ENCODE assay signal across 34 cellular contexts in genomic region chr19:51320258-51320657, GRCh38. TPM values are rescaled to one million over a fixed set of nuclear protein-coding genes. Genes with fewer than 3 reads are reported as not detected.
DNase-seq lines count a peak whose midpoint lies in the region; ATAC-seq, FAIRE-seq and TF ChIP-seq lines count a peak whose summit lies in the region.
"Had no signal": no experiment of that assay in that cellular context is flagged by ENCODE, and none has a peak within 500 bp of the region (broad histone marks: within the 10 kb centered on the region; RNA-seq: fewer than 3 reads in every experiment).

No MANE protein-coding gene starts in this region.

- H3K36me3 ChIP-seq in body of pancreas (replicated peaks in 1 of 2; ENCODE audit: insufficient read depth in 1 of 2, low read depth in 2 of 2) (no peaks in the 10 kb centered on the region), HepG2 (replicated peaks in 1 of 2; ENCODE audit: control insufficient read depth in 1 of 2, insufficient read depth in 2 of 2, low read length in 2 of 2) (no peaks in the 10 kb centered on the region), HAP-1 (replicated peaks) (no peaks in the 10 kb centered on the region)

- H3K79me2 ChIP-seq in HepG2 (ENCODE audit: insufficient read depth, low read length) = no peaks in the 10 kb centered on the region

- TF ChIP-seq CTCF in body of pancreas (IDR thresholded peaks at IDR 0.05) = no peak
- TF ChIP-seq CTCF in HepG2 (CRISPR knock-in tag; IDR thresholded peaks at IDR 0.05) = no peak
- no peak for TF ChIP-seq CTCF in GM13977 (IDR thresholded peaks at IDR 0.05; ENCODE audit: extremely low read depth, insufficient read depth, missing control alignments)

- CTCF ChIA-PET in HepG2 (lab: Yijun Ruan, JAX; ENCODE audit: low intra/inter-chr PET ratio, low total read pairs) = no interaction called here
- CTCF ChIA-PET in activated CD4-positive, alpha-beta T cell treated with anti-CD3 and anti-CD28 coated beads for 36 hours (lab: Charles Lee) = no interaction called here

- peaks cover 39% of the 10 kb centered on the region for H3K27me3 Mint-ChIP-seq in activated CD4-positive, alpha-beta T cell treated with anti-CD3 and anti-CD28 coated beads for 36 hours

- FAIRE-seq in HepG2 (lab: Jason Lieb, UNC) = no peak
- FAIRE-seq: D721Med, islet of Langerhans, TTC549 had no signal

- TF ChIP-seq RAD21 in HepG2 (CRISPR knock-in tag; IDR thresholded peaks at IDR 0.05) = no peak

- no peaks in the 10 kb centered on the region for H3K27me3 ChIP-seq in body of pancreas
- H3K27me3 ChIP-seq in HepG2 (ENCODE audit: control insufficient read depth in 1 of 2, insufficient read depth in 2 of 2, low read length in 2 of 2) = peaks cover 3 to 32% of the 10 kb centered on the region in 2 experiments; a peak in 4 of 5 replicates
- H3K27me3 ChIP-seq in HAP-1 (ENCODE audit: low read depth) = peaks cover 9% of the 10 kb centered on the region

- TF ChIP-seq POLR2A in body of pancreas (IDR thresholded peaks at IDR 0.05) (no peak), HepG2 (IDR thresholded peaks at IDR 0.05; ENCODE audit: insufficient read depth in 1 of 2, low read depth in 2 of 2, low read length in 2 of 2) (no peak)

- H3K4me3 ChIP-seq in body of pancreas = no peak overlapping the region
- no peak overlapping the region for H3K4me3 ChIP-seq in HepG2 (replicated peaks in 1 of 3; ENCODE audit: insufficient read depth in 1 of 3, low read depth in 2 of 3, low read length in 3 of 3)
- no peak overlapping the region for H3K4me3 ChIP-seq in HAP-1
- H3K4me3 ChIP-seq: SK-N-MC had no signal

- no peak overlapping the region for H2AFZ ChIP-seq in HepG2 (ENCODE audit: low read length)

- H4K20me1 ChIP-seq in HepG2 (ENCODE audit: insufficient read depth, low read length) = no peaks in the 10 kb centered on the region

- POLR2A ChIA-PET in HepG2 (lab: Yijun Ruan, JAX) = interaction anchor here (1.2 kb wide), 1 partner anchor 19 kb away, joined by 5 read pairs; no protein-coding TSS in a partner anchor
- POLR2A ChIA-PET in activated CD4-positive, alpha-beta T cell treated with anti-CD3 and anti-CD28 coated beads for 36 hours (lab: Charles Lee) = no interaction called here

- no peaks in the 10 kb centered on the region for H3K36me3 Mint-ChIP-seq in activated CD4-positive, alpha-beta T cell treated with anti-CD3 and anti-CD28 coated beads for 36 hours (ENCODE audit: low read depth)
- H3K36me3 Mint-ChIP-seq: activated naive CD8-positive, alpha-beta T cell treated with anti-CD3 and anti-CD28 coated beads, Interleukin-2, amount 10 ng/mL, durations not matched to agents 7 days and 5 days; stimulated activated memory B cell treated with anti-CD40 and anti-IgM and Interleukin-4, amounts not matched to agents 10 μg/mL and 1 μg/mL and 100 μg/mL, for 72 hours had no signal

- H3K4me1 ChIP-seq in body of pancreas = no peaks in the 10 kb centered on the region
- H3K4me1 ChIP-seq in HepG2 (ENCODE audit: insufficient read depth, low read length) = peaks cover 18% of the 10 kb centered on the region
- no peaks in the 10 kb centered on the region for H3K4me1 ChIP-seq in HAP-1

- peaks cover 2% of the 10 kb centered on the region for H3K9me3 Mint-ChIP-seq in activated CD4-positive, alpha-beta T cell treated with anti-CD3 and anti-CD28 coated beads for 36 hours (ENCODE audit: low read depth)

- BruUV-seq in HepG2 (replicated peaks; lab: Mats Ljungman, UMichigan) = no TSS peak

- no peak overlapping the region for H3K9ac ChIP-seq in HepG2 (ENCODE audit: insufficient read depth, low read depth, low read length)

- in situ Hi-C loops in HepG2 (cut with HindIII; ENCODE audit: extremely low pct_ligation_motif_present, low pct_unique_long_range_greater_than_20kb) = no loop called here
- in situ Hi-C loops in HAP-1 (cut with MboI; ENCODE audit: low sequenced_read_pairs) = no loop called here
- in situ Hi-C loops in GM13977 (cut with MboI; ENCODE audit: low pct_unique_long_range_greater_than_20kb, low sequenced_read_pairs, unreplicated experiment) = no loop called here

- no peak overlapping the region for H3K4me3 Mint-ChIP-seq in activated CD4-positive, alpha-beta T cell treated with anti-CD3 and anti-CD28 coated beads for 36 hours
- H3K4me3 Mint-ChIP-seq: activated naive CD8-positive, alpha-beta T cell treated with anti-CD3 and anti-CD28 coated beads, Interleukin-2, amount 10 ng/mL, durations not matched to agents 7 days and 5 days; CD4-positive, alpha-beta T cell; stimulated activated memory B cell treated with anti-CD40 and anti-IgM and Interleukin-4, amounts not matched to agents 10 μg/mL and 1 μg/mL and 100 μg/mL, for 72 hours; T-helper 17 cell had no signal

- H3K9me3 ChIP-seq in body of pancreas = no peaks in the 10 kb centered on the region
- H3K9me3 ChIP-seq in HepG2 (ENCODE audit: low read length) = no peaks in the 10 kb centered on the region
- no peaks in the 10 kb centered on the region for H3K9me3 ChIP-seq in HAP-1

- H3K4me1 Mint-ChIP-seq in activated CD4-positive, alpha-beta T cell treated with anti-CD3 and anti-CD28 coated beads for 36 hours = no peaks in the 10 kb centered on the region
- H3K4me1 Mint-ChIP-seq: stimulated activated memory B cell treated with anti-CD40 and anti-IgM and Interleukin-4, amounts not matched to agents 10 μg/mL and 1 μg/mL and 100 μg/mL, for 72 hours; T-helper 17 cell had no signal

- H3K27ac ChIP-seq in body of pancreas (no peak overlapping the region), HepG2 (ENCODE audit: extremely low read length, insufficient read depth, low read length) (no peak overlapping the region)
- H3K27ac ChIP-seq: SK-N-MC had no signal

- DNase-seq in SHP77 (lab: John Stamatoyannopoulos, UW) = peak; percentile 11 to 27
- DNase-seq in SHP77 treated with DMSO at 0.1 percent for 48 hours (lab: John Stamatoyannopoulos, UW) = no peak
- peak in 1 of 4 donors; percentile 18 for DNase-seq in body of pancreas
- DNase-seq in HepG2 (ENCODE audit: low spot score) = no peak
- DNase-seq in activated CD4-positive, alpha-beta T cell treated with anti-CD3 and anti-CD28 coated beads for 36 hours = no peak
- DNase-seq in HAP-1 (ENCODE audit: low spot score in 2 of 2) = no peak
- DNase-seq in GM13977 (ENCODE audit: low spot score) = no peak
- DNase-seq: activated CD4-positive, alpha-beta T cell treated with anti-CD3 and anti-CD28 coated beads, Interleukin-2, amount 50 U/mL, for 48 hours; activated CD4-positive, CD25-positive, alpha-beta regulatory T cell; activated gamma-delta T cell treated with Interleukin-2 at 50 U/mL for 16 hours; activated naive CD8-positive, alpha-beta T cell treated with anti-CD3 and anti-CD28 coated beads, Interleukin-2, amount 10 ng/mL, durations not matched to agents 7 days and 5 days; activated T-cell treated with anti-CD3 and anti-CD28 coated beads, Interleukin-2, amount 50 U/mL, for 48 hours; CD4-positive, alpha-beta T cell; central memory CD4-positive, alpha-beta T cell; HCEC 1CT; left ventricle myocardium superior; MV-4-11; NCI-H146; NCI-H524; NK-92 treated with Interleukin-12 subunit alpha and Interleukin-12 subunit beta, amount 100 ng/mL, for 24 hours; T-helper 17 cell; trophoblast cell had no signal

- H3K27ac Mint-ChIP-seq in activated CD4-positive, alpha-beta T cell treated with anti-CD3 and anti-CD28 coated beads for 36 hours = no peak overlapping the region
- H3K27ac Mint-ChIP-seq: activated naive CD8-positive, alpha-beta T cell treated with anti-CD3 and anti-CD28 coated beads, Interleukin-2, amount 10 ng/mL, durations not matched to agents 7 days and 5 days; CD4-positive, alpha-beta T cell; stimulated activated memory B cell treated with anti-CD40 and anti-IgM and Interleukin-4, amounts not matched to agents 10 μg/mL and 1 μg/mL and 100 μg/mL, for 72 hours; T-helper 17 cell had no signal

- WGBS in body of pancreas, 2 donors = 17% methylated on average over 15 of the region's 15 CpGs; no CpG with 5 or more reads in 1 of the 2 donors
- 11% methylated on average over 3 of the region's 15 CpGs for WGBS in HepG2 (ENCODE audit: low lambda C conversion rate)

- ATAC-seq in body of pancreas = peak; percentile 18
- no peak; the same call in 2 of the 3 replicates for ATAC-seq in HepG2
- ATAC-seq in activated CD4-positive, alpha-beta T cell treated with anti-CD3 and anti-CD28 coated beads for 36 hours = no peak
- ATAC-seq in GM19467 (IDR thresholded peaks at IDR 0.05; ENCODE audit: unreplicated experiment) = no peak
- ATAC-seq: esophagus mucosa; left ventricle myocardium superior; stimulated activated memory B cell treated with anti-CD40 and anti-IgM and Interleukin-4, amounts not matched to agents 10 μg/mL and 1 μg/mL and 100 μg/mL, for 72 hours; T-helper 17 cell had no signal

- no peak overlapping the region; the same call in 1 of the 2 replicates for H3K4me2 ChIP-seq in HepG2 (ENCODE audit: low read depth, low read length)

- TF ChIP-seq EP300 in HepG2 (IDR thresholded peaks at IDR 0.05; ENCODE audit: low read depth in 2 of 2, low read length in 2 of 2) = no peak
- TF ChIP-seq EP300 in HepG2 (CRISPR knock-in tag; IDR thresholded peaks at IDR 0.05; ENCODE audit: borderline replicate concordance) = no peak

- intact Hi-C loops in body of pancreas (cut with DNase I) (no loop called here), HepG2 (cut with micrococcal nuclease; ENCODE audit: unreplicated experiment) (no loop called here)
- intact Hi-C loops in activated CD4-positive, alpha-beta T cell treated with anti-CD3 and anti-CD28 coated beads for 36 hours (cut with DNase I, micrococcal nuclease) = no loop called here

RNA-seq across cellular contexts. Expression of gene IGLON5, which starts 8.8 kb away (rescaled TPM):
- total RNA-seq in body of pancreas (not detected), HepG2 (2016; rRNA removed; fragmentation: Illumina TruSeq; extraction: Trizol) (0.04 TPM in 1 of 2 replicates, not detected in the other)
- not detected in 2 replicates for total RNA-seq in HepG2 (2016; cell fraction: cytosol; rRNA removed; fragmentation: Illumina TruSeq; extraction: Trizol; ENCODE audit: low read depth)
- total RNA-seq in HepG2 (2016; cell fraction: insoluble cytoplasmic fraction; rRNA removed; fragmentation: Illumina TruSeq; extraction: Trizol) = not detected in 2 replicates
- not detected in 2 replicates for total RNA-seq in HepG2 (2016; cell fraction: membrane; rRNA removed; fragmentation: Illumina TruSeq; extraction: Trizol)
- total RNA-seq in HepG2 (2016; cell fraction: nucleus; rRNA removed; fragmentation: Illumina TruSeq; extraction: Trizol) = not detected in 2 replicates
- 5.7 and 6.2 TPM in 2 replicates for polyA plus RNA-seq in HepG2 (2011; rRNA removed)
- polyA plus RNA-seq in HepG2 (2011; cell fraction: cytosol; rRNA removed) = 6.3 and 7.1 TPM in 2 replicates
- polyA plus RNA-seq in HepG2 (2011; cell fraction: nucleus; rRNA removed) = 5.8 and 6.8 TPM in 2 replicates
- polyA plus RNA-seq in HepG2 (2012) = 2.9 and 6.1 TPM in 2 replicates
- polyA plus RNA-seq in HepG2 (2016; cell fraction: cytosol; fragmentation: Illumina TruSeq; extraction: Trizol; ENCODE audit: low read depth) = not detected in 2 replicates
- polyA plus RNA-seq in HepG2 (2016; cell fraction: insoluble cytoplasmic fraction; fragmentation: Illumina TruSeq; extraction: Trizol; ENCODE audit: low read depth) = not detected in 2 replicates
- not detected in 2 replicates for polyA plus RNA-seq in HepG2 (2016; cell fraction: membrane; fragmentation: Illumina TruSeq; extraction: Trizol; ENCODE audit: low read depth)
- polyA plus RNA-seq in HepG2 (2016; cell fraction: nucleus; fragmentation: Illumina TruSeq; extraction: Trizol; ENCODE audit: insufficient read depth, low read depth) = not detected in 2 replicates
- 2.6 TPM in 1 of 2 replicates, not detected in the other for polyA minus RNA-seq in HepG2 (2011; rRNA and poly(A)+ RNA removed; ENCODE audit: low replicate concordance)
- 0.40 and 0.62 TPM in 2 replicates for polyA minus RNA-seq in HepG2 (2011; cell fraction: cytosol; rRNA and poly(A)+ RNA removed)
- 0.37 and 0.39 TPM in 2 replicates for polyA minus RNA-seq in HepG2 (2011; cell fraction: nucleus; rRNA and poly(A)+ RNA removed)
- under 1 TPM; 0.18 to 0.28 TPM for total RNA-seq in activated CD4-positive, alpha-beta T cell treated with anti-CD3 and anti-CD28 coated beads for 36 hours
- total RNA-seq: A172; CD4-positive, alpha-beta T cell; esophagus mucosa; fibroblast of villous mesenchyme; left ventricle myocardium superior; LHCN-M2; pulmonary artery endothelial cell; T-helper 17 cell had no signal

RNA-seq across cellular contexts. Expression of gene VSIG10L, which starts 21.7 kb away (rescaled TPM):
- total RNA-seq in body of pancreas = 1 to 10 TPM in 1 of 2 donors, under 1 TPM in 1; 0.78 to 1.3 TPM
- total RNA-seq in HepG2 (2016; rRNA removed; fragmentation: Illumina TruSeq; extraction: Trizol) = 1.8 and 2.7 TPM in 2 replicates
- 0.62 and 1.0 TPM in 2 replicates for total RNA-seq in HepG2 (2016; cell fraction: cytosol; rRNA removed; fragmentation: Illumina TruSeq; extraction: Trizol; ENCODE audit: low read depth)
- total RNA-seq in HepG2 (2016; cell fraction: insoluble cytoplasmic fraction; rRNA removed; fragmentation: Illumina TruSeq; extraction: Trizol) = 1.4 and 2.7 TPM in 2 replicates
- total RNA-seq in HepG2 (2016; cell fraction: membrane; rRNA removed; fragmentation: Illumina TruSeq; extraction: Trizol) = 1.7 and 1.8 TPM in 2 replicates
- total RNA-seq in HepG2 (2016; cell fraction: nucleus; rRNA removed; fragmentation: Illumina TruSeq; extraction: Trizol) = 3.5 and 4.0 TPM in 2 replicates
- polyA plus RNA-seq in HepG2 (2011; rRNA removed) = 8.0 and 8.5 TPM in 2 replicates
- 3.0 and 3.1 TPM in 2 replicates for polyA plus RNA-seq in HepG2 (2011; cell fraction: cytosol; rRNA removed)
- polyA plus RNA-seq in HepG2 (2011; cell fraction: nucleus; rRNA removed) = 31.6 and 35.6 TPM in 2 replicates
- 6.0 and 7.0 TPM in 2 replicates for polyA plus RNA-seq in HepG2 (2012)
- 1.5 and 1.7 TPM in 2 replicates for polyA plus RNA-seq in HepG2 (2016; cell fraction: cytosol; fragmentation: Illumina TruSeq; extraction: Trizol; ENCODE audit: low read depth)
- 3.4 and 4.1 TPM in 2 replicates for polyA plus RNA-seq in HepG2 (2016; cell fraction: insoluble cytoplasmic fraction; fragmentation: Illumina TruSeq; extraction: Trizol; ENCODE audit: low read depth)
- 3.5 and 3.7 TPM in 2 replicates for polyA plus RNA-seq in HepG2 (2016; cell fraction: membrane; fragmentation: Illumina TruSeq; extraction: Trizol; ENCODE audit: low read depth)
- polyA plus RNA-seq in HepG2 (2016; cell fraction: nucleus; fragmentation: Illumina TruSeq; extraction: Trizol; ENCODE audit: insufficient read depth, low read depth) = 13.3 and 13.8 TPM in 2 replicates
- 0.75 and 3.1 TPM in 2 replicates for polyA minus RNA-seq in HepG2 (2011; rRNA and poly(A)+ RNA removed; ENCODE audit: low replicate concordance)
- 1.5 and 1.7 TPM in 2 replicates for polyA minus RNA-seq in HepG2 (2011; cell fraction: cytosol; rRNA and poly(A)+ RNA removed)
- 7.2 and 9.5 TPM in 2 replicates for polyA minus RNA-seq in HepG2 (2011; cell fraction: nucleus; rRNA and poly(A)+ RNA removed)
- total RNA-seq in activated CD4-positive, alpha-beta T cell treated with anti-CD3 and anti-CD28 coated beads for 36 hours = 1 to 10 TPM; 4.5 to 4.6 TPM

RNA-seq across cellular contexts. Expression of gene ETFB, which starts 45.9 kb away (rescaled TPM):
- 10 to 100 TPM; 58.7 to 61.5 TPM for total RNA-seq in body of pancreas
- total RNA-seq in HepG2 (2016; rRNA removed; fragmentation: Illumina TruSeq; extraction: Trizol) = 678 and 853 TPM in 2 replicates
- 187 and 190 TPM in 2 replicates for total RNA-seq in HepG2 (2016; cell fraction: cytosol; rRNA removed; fragmentation: Illumina TruSeq; extraction: Trizol; ENCODE audit: low read depth)
- total RNA-seq in HepG2 (2016; cell fraction: insoluble cytoplasmic fraction; rRNA removed; fragmentation: Illumina TruSeq; extraction: Trizol) = 701 and 868 TPM in 2 replicates
- total RNA-seq in HepG2 (2016; cell fraction: membrane; rRNA removed; fragmentation: Illumina TruSeq; extraction: Trizol) = 206 and 231 TPM in 2 replicates
- total RNA-seq in HepG2 (2016; cell fraction: nucleus; rRNA removed; fragmentation: Illumina TruSeq; extraction: Trizol) = 228 and 251 TPM in 2 replicates
- 1,171 and 1,314 TPM in 2 replicates for polyA plus RNA-seq in HepG2 (2011; rRNA removed)
- polyA plus RNA-seq in HepG2 (2011; cell fraction: cytosol; rRNA removed) = 1,380 and 2,015 TPM in 2 replicates
- 550 and 597 TPM in 2 replicates for polyA plus RNA-seq in HepG2 (2011; cell fraction: nucleus; rRNA removed)
- 654 and 683 TPM in 2 replicates for polyA plus RNA-seq in HepG2 (2012)
- polyA plus RNA-seq in HepG2 (2016; cell fraction: cytosol; fragmentation: Illumina TruSeq; extraction: Trizol; ENCODE audit: low read depth) = 206 and 220 TPM in 2 replicates
- 802 and 838 TPM in 2 replicates for polyA plus RNA-seq in HepG2 (2016; cell fraction: insoluble cytoplasmic fraction; fragmentation: Illumina TruSeq; extraction: Trizol; ENCODE audit: low read depth)
- polyA plus RNA-seq in HepG2 (2016; cell fraction: membrane; fragmentation: Illumina TruSeq; extraction: Trizol; ENCODE audit: low read depth) = 172 and 183 TPM in 2 replicates
- polyA plus RNA-seq in HepG2 (2016; cell fraction: nucleus; fragmentation: Illumina TruSeq; extraction: Trizol; ENCODE audit: insufficient read depth, low read depth) = 373 and 382 TPM in 2 replicates
- 108 and 610 TPM in 2 replicates for polyA minus RNA-seq in HepG2 (2011; rRNA and poly(A)+ RNA removed; ENCODE audit: low replicate concordance)
- 250 and 276 TPM in 2 replicates for polyA minus RNA-seq in HepG2 (2011; cell fraction: cytosol; rRNA and poly(A)+ RNA removed)
- 141 and 147 TPM in 2 replicates for polyA minus RNA-seq in HepG2 (2011; cell fraction: nucleus; rRNA and poly(A)+ RNA removed)
- total RNA-seq in activated CD4-positive, alpha-beta T cell treated with anti-CD3 and anti-CD28 coated beads for 36 hours = 100 to 1,000 TPM; 108 to 172 TPM

RNA-seq across cellular contexts. Expression of gene CLDND2, which starts 48.5 kb away (rescaled TPM):
- total RNA-seq in body of pancreas (not detected), HepG2 (2016; rRNA removed; fragmentation: Illumina TruSeq; extraction: Trizol) (1.1 and 1.8 TPM in 2 replicates)
- total RNA-seq in HepG2 (2016; cell fraction: cytosol; rRNA removed; fragmentation: Illumina TruSeq; extraction: Trizol; ENCODE audit: low read depth) = 2.7 and 4.1 TPM in 2 replicates
- total RNA-seq in HepG2 (2016; cell fraction: insoluble cytoplasmic fraction; rRNA removed; fragmentation: Illumina TruSeq; extraction: Trizol) = 2.4 TPM in 1 of 2 replicates, not detected in the other
- total RNA-seq in HepG2 (2016; cell fraction: membrane; rRNA removed; fragmentation: Illumina TruSeq; extraction: Trizol) = 2.3 TPM in 2 replicates
- total RNA-seq in HepG2 (2016; cell fraction: nucleus; rRNA removed; fragmentation: Illumina TruSeq; extraction: Trizol) = 2.7 and 6.2 TPM in 2 replicates
- 0.84 and 1.6 TPM in 2 replicates for polyA plus RNA-seq in HepG2 (2011; rRNA removed)
- not detected in 2 replicates for polyA plus RNA-seq in HepG2 (2011; cell fraction: cytosol; rRNA removed)
- 1.3 and 2.4 TPM in 2 replicates for polyA plus RNA-seq in HepG2 (2011; cell fraction: nucleus; rRNA removed)
- 3.7 and 5.0 TPM in 2 replicates for polyA plus RNA-seq in HepG2 (2012)
- 3.6 and 5.6 TPM in 2 replicates for polyA plus RNA-seq in HepG2 (2016; cell fraction: cytosol; fragmentation: Illumina TruSeq; extraction: Trizol; ENCODE audit: low read depth)
- 1.3 and 2.6 TPM in 2 replicates for polyA plus RNA-seq in HepG2 (2016; cell fraction: insoluble cytoplasmic fraction; fragmentation: Illumina TruSeq; extraction: Trizol; ENCODE audit: low read depth)
- 2.3 and 2.8 TPM in 2 replicates for polyA plus RNA-seq in HepG2 (2016; cell fraction: membrane; fragmentation: Illumina TruSeq; extraction: Trizol; ENCODE audit: low read depth)
- 5.7 and 13.4 TPM in 2 replicates for polyA plus RNA-seq in HepG2 (2016; cell fraction: nucleus; fragmentation: Illumina TruSeq; extraction: Trizol; ENCODE audit: insufficient read depth, low read depth)
- polyA minus RNA-seq in HepG2 (2011; rRNA and poly(A)+ RNA removed; ENCODE audit: low replicate concordance) = 1.4 TPM in 1 of 2 replicates, not detected in the other
- not detected in 2 replicates for polyA minus RNA-seq in HepG2 (2011; cell fraction: cytosol; rRNA and poly(A)+ RNA removed)
- polyA minus RNA-seq in HepG2 (2011; cell fraction: nucleus; rRNA and poly(A)+ RNA removed) = 3.0 and 4.2 TPM in 2 replicates
- 1 to 10 TPM; 3.2 to 4.9 TPM for total RNA-seq in activated CD4-positive, alpha-beta T cell treated with anti-CD3 and anti-CD28 coated beads for 36 hours
- total RNA-seq: A172, fibroblast of villous mesenchyme, left ventricle myocardium superior, LHCN-M2, pulmonary artery endothelial cell, subcutaneous adipose tissue had no signal

RNA-seq across cellular contexts. Expression of gene NKG7, which starts 52.2 kb away (rescaled TPM):
- total RNA-seq in body of pancreas (not detected), HepG2 (2016; rRNA removed; fragmentation: Illumina TruSeq; extraction: Trizol) (not detected in 2 replicates)
- not detected in 2 replicates for total RNA-seq in HepG2 (2016; cell fraction: cytosol; rRNA removed; fragmentation: Illumina TruSeq; extraction: Trizol; ENCODE audit: low read depth)
- not detected in 2 replicates for total RNA-seq in HepG2 (2016; cell fraction: insoluble cytoplasmic fraction; rRNA removed; fragmentation: Illumina TruSeq; extraction: Trizol)
- total RNA-seq in HepG2 (2016; cell fraction: membrane; rRNA removed; fragmentation: Illumina TruSeq; extraction: Trizol) = not detected in 2 replicates
- not detected in 2 replicates for total RNA-seq in HepG2 (2016; cell fraction: nucleus; rRNA removed; fragmentation: Illumina TruSeq; extraction: Trizol)
- polyA plus RNA-seq in HepG2 (2011; rRNA removed) = 0.21 and 0.40 TPM in 2 replicates
- polyA plus RNA-seq in HepG2 (2011; cell fraction: cytosol; rRNA removed) = 0.16 TPM in 1 of 2 replicates, not detected in the other
- not detected in 2 replicates for polyA plus RNA-seq in HepG2 (2011; cell fraction: nucleus; rRNA removed)
- 0.25 and 0.42 TPM in 2 replicates for polyA plus RNA-seq in HepG2 (2012)
- not detected in 2 replicates for polyA plus RNA-seq in HepG2 (2016; cell fraction: cytosol; fragmentation: Illumina TruSeq; extraction: Trizol; ENCODE audit: low read depth)
- polyA plus RNA-seq in HepG2 (2016; cell fraction: insoluble cytoplasmic fraction; fragmentation: Illumina TruSeq; extraction: Trizol; ENCODE audit: low read depth) = not detected in 2 replicates
- not detected in 2 replicates for polyA plus RNA-seq in HepG2 (2016; cell fraction: membrane; fragmentation: Illumina TruSeq; extraction: Trizol; ENCODE audit: low read depth)
- not detected in 2 replicates for polyA plus RNA-seq in HepG2 (2016; cell fraction: nucleus; fragmentation: Illumina TruSeq; extraction: Trizol; ENCODE audit: insufficient read depth, low read depth)
- polyA minus RNA-seq in HepG2 (2011; rRNA and poly(A)+ RNA removed; ENCODE audit: low replicate concordance) = not detected in 2 replicates
- polyA minus RNA-seq in HepG2 (2011; cell fraction: cytosol; rRNA and poly(A)+ RNA removed) = not detected in 2 replicates
- polyA minus RNA-seq in HepG2 (2011; cell fraction: nucleus; rRNA and poly(A)+ RNA removed) = not detected in 2 replicates
- 100 to 1,000 TPM in 1 of 2 experiments, 10 to 100 TPM in 1; 92.1 to 125 TPM for total RNA-seq in activated CD4-positive, alpha-beta T cell treated with anti-CD3 and anti-CD28 coated beads for 36 hours
- total RNA-seq: A172, esophagus mucosa, fibroblast of villous mesenchyme, LHCN-M2, pulmonary artery endothelial cell had no signal

Comparison
In these comparisons a context has a peak if more than half of its experiments do, and no peak if none do; other contexts are left out.
1. DNase-seq: peak in SHP77 (2 of 2); none in SHP77 treated with DMSO at 0.1 percent for 48 hours (single experiment), HepG2 (single experiment), activated CD4-positive, alpha-beta T cell treated with anti-CD3 and anti-CD28 coated beads for 36 hours (single experiment), HAP-1 (0 of 2) and GM13977 (single experiment).